Comparison of ENCODE assay signal across 9 cellular contexts in genomic region chr4:159764343-159764952, GRCh38.
DNase-seq lines count a peak whose midpoint lies in the region; ATAC-seq and TF ChIP-seq lines count a peak whose summit lies in the region.
"Had no signal": no experiment of that assay in that cellular context is flagged by ENCODE, and none has a peak within 500 bp of the region (broad histone marks: within the 10 kb centered on the region; RNA-seq: fewer than 3 reads in every experiment).

No MANE protein-coding gene starts in this region.

- no peaks in the 10 kb centered on the region for H3K27me3 Mint-ChIP-seq in activated T-helper 2 cell treated with anti-CD3 and anti-CD28 coated beads, Interferon-gamma antibody, Interleukin-2, Interleukin-4, amounts not matched to agents 10 μg/mL and 5 μg/mL and 100 μg/mL, durations not matched to agents 14 hours and 24 hours and 36 hours (ENCODE audit: low read depth)

- DNase-seq in AG08396 (ENCODE audit: low spot score) (peak; percentile 5), NCI-H1092 (lab: John Stamatoyannopoulos, UW) (peak; percentile 18), WERI-Rb-1 (peak; percentile 51), iPS-NIHi7 (ENCODE audit: extremely low spot score) (peak; percentile 59), esophagus squamous epithelium (lab: John Stamatoyannopoulos, UW) (no peak)
- no peak for DNase-seq in activated T-helper 2 cell treated with anti-CD3 and anti-CD28 coated beads, Interferon-gamma antibody, Interleukin-2, Interleukin-4, amounts not matched to agents 10 μg/mL and 5 μg/mL and 100 μg/mL, durations not matched to agents 14 hours and 24 hours and 36 hours (ENCODE audit: low spot score)
- DNase-seq: left cardiac atrium had no signal

- no peaks in the 10 kb centered on the region for H3K36me3 Mint-ChIP-seq in activated T-helper 2 cell treated with anti-CD3 and anti-CD28 coated beads, Interferon-gamma antibody, Interleukin-2, Interleukin-4, amounts not matched to agents 10 μg/mL and 5 μg/mL and 100 μg/mL, durations not matched to agents 14 hours and 24 hours and 36 hours (ENCODE audit: low read depth)

- no peak overlapping the region for H3K4me3 Mint-ChIP-seq in activated T-helper 2 cell treated with anti-CD3 and anti-CD28 coated beads, Interferon-gamma antibody, Interleukin-2, Interleukin-4, amounts not matched to agents 10 μg/mL and 5 μg/mL and 100 μg/mL, durations not matched to agents 14 hours and 24 hours and 36 hours (ENCODE audit: low read depth)

- TF ChIP-seq POLR2A in esophagus squamous epithelium (IDR thresholded peaks at IDR 0.05) = no peak

- peak; percentile 49 for TF ChIP-seq CTCF in WERI-Rb-1 (IDR thresholded peaks at IDR 0.05; ENCODE audit: low read depth, low read length)
- peak in 3 of 6 experiments; percentile 19 to 34 (median 28) for TF ChIP-seq CTCF in esophagus squamous epithelium (IDR thresholded peaks at IDR 0.05)

- H3K27me3 ChIP-seq in WERI-Rb-1 (ENCODE audit: insufficient read depth, low read depth, severe bottlenecking) = no peaks in the 10 kb centered on the region
- H3K27me3 ChIP-seq in esophagus squamous epithelium = no peaks in the 10 kb centered on the region

- H3K4me1 Mint-ChIP-seq in activated T-helper 2 cell treated with anti-CD3 and anti-CD28 coated beads, Interferon-gamma antibody, Interleukin-2, Interleukin-4, amounts not matched to agents 10 μg/mL and 5 μg/mL and 100 μg/mL, durations not matched to agents 14 hours and 24 hours and 36 hours (ENCODE audit: low read depth) = no peaks in the 10 kb centered on the region

- intact Hi-C loops in esophagus squamous epithelium (cut with DNase I) = no loop called here
- intact Hi-C loops in activated T-helper 2 cell treated with anti-CD3 and anti-CD28 coated beads, Interferon-gamma antibody, Interleukin-2, Interleukin-4, amounts not matched to agents 10 μg/mL and 5 μg/mL and 100 μg/mL, durations not matched to agents 14 hours and 24 hours and 36 hours (cut with micrococcal nuclease) = no loop called here

- H3K27ac Mint-ChIP-seq in activated T-helper 2 cell treated with anti-CD3 and anti-CD28 coated beads, Interferon-gamma antibody, Interleukin-2, Interleukin-4, amounts not matched to agents 10 μg/mL and 5 μg/mL and 100 μg/mL, durations not matched to agents 14 hours and 24 hours and 36 hours = no peak overlapping the region

- H3K36me3 ChIP-seq in WERI-Rb-1 = no peaks in the 10 kb centered on the region
- no peaks in the 10 kb centered on the region for H3K36me3 ChIP-seq in esophagus squamous epithelium

- H3K4me3 ChIP-seq in WERI-Rb-1 (ENCODE audit: low read depth, low read length) = no peak overlapping the region
- no peak overlapping the region for H3K4me3 ChIP-seq in esophagus squamous epithelium

- WGBS in esophagus squamous epithelium, 2 donors = 24 to 33% methylated on average over 5 of the region's 5 CpGs

- peak; percentile 85 for ATAC-seq in GM18498 (IDR thresholded peaks at IDR 0.05; ENCODE audit: unreplicated experiment)
- ATAC-seq in HG02763 (IDR thresholded peaks at IDR 0.05; ENCODE audit: unreplicated experiment) = peak; percentile 70

- H3K4me1 ChIP-seq in esophagus squamous epithelium = no peaks in the 10 kb centered on the region

- H3K9me3 Mint-ChIP-seq in activated T-helper 2 cell treated with anti-CD3 and anti-CD28 coated beads, Interferon-gamma antibody, Interleukin-2, Interleukin-4, amounts not matched to agents 10 μg/mL and 5 μg/mL and 100 μg/mL, durations not matched to agents 14 hours and 24 hours and 36 hours = no peaks in the 10 kb centered on the region

- H3K9me3 ChIP-seq in WERI-Rb-1 (ENCODE audit: severe bottlenecking) (peaks cover 6% of the 10 kb centered on the region), esophagus squamous epithelium (no peaks in the 10 kb centered on the region)

- H3K27ac ChIP-seq in WERI-Rb-1 (no peak overlapping the region), esophagus squamous epithelium (no peak overlapping the region)

Comparison
In these comparisons a context has a peak if more than half of its experiments do, and no peak if none do; other contexts are left out.
1. DNase-seq: peak in AG08396 (single experiment), NCI-H1092 (single experiment), WERI-Rb-1 (single experiment) and iPS-NIHi7 (single experiment); none in esophagus squamous epithelium (single experiment) and activated T-helper 2 cell treated with anti-CD3 and anti-CD28 coated beads, Interferon-gamma antibody, Interleukin-2, Interleukin-4, amounts not matched to agents 10 μg/mL and 5 μg/mL and 100 μg/mL, durations not matched to agents 14 hours and 24 hours and 36 hours (single experiment).